Comparison of ENCODE assay signal across 13 cellular contexts in genomic region chr6:56555438-56555872, GRCh38.
DNase-seq lines count a peak whose midpoint lies in the region; ATAC-seq and TF ChIP-seq lines count a peak whose summit lies in the region.
"Had no signal": no experiment of that assay in that cellular context is flagged by ENCODE, and none has a peak within 500 bp of the region (broad histone marks: within the 10 kb centered on the region; RNA-seq: fewer than 3 reads in every experiment).

No MANE protein-coding gene starts in this region.

- peaks cover 0 to 24% of the 10 kb centered on the region in 2 donors for H3K36me3 ChIP-seq in gastroesophageal sphincter
- peaks cover 0 to 52% (median 3%) of the 10 kb centered on the region in 4 donors for H3K36me3 ChIP-seq in sigmoid colon

- CTCF ChIA-PET in MCF 10A (lab: Yijun Ruan, JAX): interaction anchor here (1.5 kb wide), 1 partner anchor 15 kb away, joined by 5 read pairs; no protein-coding TSS in a partner anchor

- no peak overlapping the region; the same call in 1 of the 2 replicates for H3K4me3 Mint-ChIP-seq in HFFc6
- no peak overlapping the region for H3K4me3 Mint-ChIP-seq in stimulated activated naive CD8-positive, alpha-beta T cell treated with anti-CD3 and anti-CD28 coated beads, Interleukin-15, amount 100 ng/mL, for 72 hours
- no peak overlapping the region for H3K4me3 Mint-ChIP-seq in MCF 10A (ENCODE audit: unreplicated experiment)
- H3K4me3 Mint-ChIP-seq: effector memory CD8-positive, alpha-beta T cell had no signal

- H3K27me3 Mint-ChIP-seq in HFFc6 (ENCODE audit: insufficient read depth) (peaks cover 11% of the 10 kb centered on the region), MCF 10A (ENCODE audit: insufficient read depth, unreplicated experiment) (no peaks in the 10 kb centered on the region)
- no peaks in the 10 kb centered on the region for H3K27me3 Mint-ChIP-seq in stimulated activated naive CD8-positive, alpha-beta T cell treated with anti-CD3 and anti-CD28 coated beads, Interleukin-15, amount 100 ng/mL, for 72 hours
- H3K27me3 Mint-ChIP-seq: effector memory CD8-positive, alpha-beta T cell had no signal

- TF ChIP-seq CTCF in HFFc6 (IDR thresholded peaks at IDR 0.05) (no peak), gastroesophageal sphincter (IDR thresholded peaks at IDR 0.05) (no peak), sigmoid colon (IDR thresholded peaks at IDR 0.05) (no peak), MCF 10A (IDR thresholded peaks at IDR 0.05; ENCODE audit: unreplicated experiment) (no peak)

- no peak overlapping the region for H3K4me3 ChIP-seq in gastroesophageal sphincter
- H3K4me3 ChIP-seq in sigmoid colon: no peak overlapping the region

- TF ChIP-seq EP300 in gastroesophageal sphincter (IDR thresholded peaks at IDR 0.05): no peak
- TF ChIP-seq EP300 in sigmoid colon (IDR thresholded peaks at IDR 0.05): no peak

- peaks cover 0 to 43% (median 2%) of the 10 kb centered on the region in 3 donors for H3K4me1 ChIP-seq in gastroesophageal sphincter
- H3K4me1 ChIP-seq in sigmoid colon: peaks cover 0 to 52% (median 39%) of the 10 kb centered on the region in 4 donors

- POLR2A ChIA-PET in MCF 10A (lab: Yijun Ruan, JAX): interaction anchor here (1.1 kb wide), 1 partner anchor 50 kb away, joined by 4 read pairs; no protein-coding TSS in a partner anchor

- BruUV-seq in MCF 10A (replicated peaks; lab: Mats Ljungman, UMichigan): no TSS peak

- H3K4me1 Mint-ChIP-seq in HFFc6 (ENCODE audit: low read depth) (peaks cover 59% of the 10 kb centered on the region), MCF 10A (ENCODE audit: insufficient read depth, unreplicated experiment) (peaks cover 13% of the 10 kb centered on the region)
- no peaks in the 10 kb centered on the region for H3K4me1 Mint-ChIP-seq in stimulated activated naive CD8-positive, alpha-beta T cell treated with anti-CD3 and anti-CD28 coated beads, Interleukin-15, amount 100 ng/mL, for 72 hours

- H3K36me3 Mint-ChIP-seq in HFFc6 (ENCODE audit: low read depth): peaks cover 66% of the 10 kb centered on the region
- peaks cover 89% of the 10 kb centered on the region for H3K36me3 Mint-ChIP-seq in MCF 10A (ENCODE audit: insufficient read depth, unreplicated experiment)

- H3K9me3 ChIP-seq in gastroesophageal sphincter (no peaks in the 10 kb centered on the region), sigmoid colon (no peaks in the 10 kb centered on the region)

- H3K27ac Mint-ChIP-seq in HFFc6 (peak overlapping the region; percentile 71), MCF 10A (ENCODE audit: low read depth, unreplicated experiment) (no peak overlapping the region)
- no peak overlapping the region for H3K27ac Mint-ChIP-seq in stimulated activated naive CD8-positive, alpha-beta T cell treated with anti-CD3 and anti-CD28 coated beads, Interleukin-15, amount 100 ng/mL, for 72 hours
- H3K27ac Mint-ChIP-seq: effector memory CD8-positive, alpha-beta T cell had no signal

- DNase-seq in HFFc6 (no peak), SHP77 treated with DMSO at 0.1 percent for 48 hours (lab: John Stamatoyannopoulos, UW) (peak; percentile 42), sigmoid colon (peak; percentile 66), MCF 10A (ENCODE audit: unreplicated experiment) (no peak)
- DNase-seq in stimulated activated naive CD8-positive, alpha-beta T cell treated with anti-CD3 and anti-CD28 coated beads, Interleukin-15, amount 100 ng/mL, for 72 hours: no peak
- DNase-seq: activated CD4-positive, alpha-beta T cell treated with anti-CD3 and anti-CD28 coated beads, Interleukin-2, amount 50 U/mL, for 4 hours; activated naive CD4-positive, alpha-beta T cell treated with anti-CD3 and anti-CD28 coated beads, Interleukin-2, amount 50 U/mL, for 16 hours; effector memory CD8-positive, alpha-beta T cell; NCI-H510A treated with DMSO at 0.1 percent for 48 hours; nucleus accumbens; stimulated activated CD4-positive, alpha-beta T cell treated with anti-CD3 and anti-CD28 coated beads, Interleukin-4, amount 100 ng/mL, for 1 hour had no signal

- H3K27ac ChIP-seq in gastroesophageal sphincter (peak overlapping the region; percentile 43 to 58 (median 55)), sigmoid colon (peak overlapping the region; percentile 44 to 73 (median 60))

- intact Hi-C loops in sigmoid colon (cut with DNase I): no loop called here
- intact Hi-C loops in MCF 10A (cut with micrococcal nuclease): no loop called here

- WGBS in gastroesophageal sphincter (ENCODE audit: low coverage in 1 of 2), 2 donors: 33 to 55% methylated on average over 2 to 5 of the region's 5 CpGs
- 67 to 75% methylated on average over 5 of the region's 5 CpGs for WGBS in sigmoid colon, 2 donors

- no peaks in the 10 kb centered on the region for H3K9me3 Mint-ChIP-seq in HFFc6
- H3K9me3 Mint-ChIP-seq in stimulated activated naive CD8-positive, alpha-beta T cell treated with anti-CD3 and anti-CD28 coated beads, Interleukin-15, amount 100 ng/mL, for 72 hours: no peaks in the 10 kb centered on the region
- H3K9me3 Mint-ChIP-seq in MCF 10A (ENCODE audit: unreplicated experiment): no peaks in the 10 kb centered on the region

- H3K27me3 ChIP-seq in gastroesophageal sphincter (no peaks in the 10 kb centered on the region), sigmoid colon (no peaks in the 10 kb centered on the region)

- no peak for TF ChIP-seq POLR2A in gastroesophageal sphincter (IDR thresholded peaks at IDR 0.05)
- TF ChIP-seq POLR2A in sigmoid colon (IDR thresholded peaks at IDR 0.05): no peak

- ATAC-seq in gastroesophageal sphincter (peak; percentile 60), GM19455 (IDR thresholded peaks at IDR 0.05; ENCODE audit: unreplicated experiment) (no peak)
- ATAC-seq in stimulated activated naive CD8-positive, alpha-beta T cell treated with anti-CD3 and anti-CD28 coated beads, Interleukin-15, amount 100 ng/mL, for 72 hours: no peak
- ATAC-seq: effector memory CD8-positive, alpha-beta T cell had no signal

Comparison
In these comparisons a context has a peak if more than half of its experiments do, and no peak if none do; other contexts are left out.
1. DNase-seq: peak in SHP77 treated with DMSO at 0.1 percent for 48 hours (single experiment) and sigmoid colon (single experiment); none in HFFc6 (single experiment), stimulated activated naive CD8-positive, alpha-beta T cell treated with anti-CD3 and anti-CD28 coated beads, Interleukin-15, amount 100 ng/mL, for 72 hours (0 of 2) and MCF 10A (single experiment).